8 cellular contexts compared by ENCODE assay signal in genomic region chr3:194141415-194142155, GRCh38. TPM values are rescaled to one million over a fixed set of nuclear protein-coding genes. Genes with fewer than 3 reads are reported as not detected.
DNase-seq lines count a peak whose midpoint lies in the region; ATAC-seq and TF ChIP-seq lines count a peak whose summit lies in the region.

No MANE protein-coding gene starts in this region.

- H3K36me3 Mint-ChIP-seq in activated naive CD8-positive, alpha-beta T cell treated with anti-CD3 and anti-CD28 coated beads, Interleukin-2, amount 50 U/mL, for 24 hours (ENCODE audit: low read depth): no peaks in the 10 kb centered on the region
- H3K36me3 Mint-ChIP-seq in osteocyte (ENCODE audit: unreplicated experiment): peaks cover 10% of the 10 kb centered on the region
- peaks cover 17% of the 10 kb centered on the region for H3K36me3 Mint-ChIP-seq in type B pancreatic cell

- peak overlapping the region; percentile 63 for H3K4me3 Mint-ChIP-seq in activated naive CD8-positive, alpha-beta T cell treated with anti-CD3 and anti-CD28 coated beads, Interleukin-2, amount 50 U/mL, for 24 hours
- H3K4me3 Mint-ChIP-seq in osteocyte (ENCODE audit: unreplicated experiment) (peak overlapping the region; percentile 46), type B pancreatic cell (peak overlapping the region; percentile 53)

- H3K9me3 Mint-ChIP-seq in activated naive CD8-positive, alpha-beta T cell treated with anti-CD3 and anti-CD28 coated beads, Interleukin-2, amount 50 U/mL, for 24 hours: no peaks in the 10 kb centered on the region
- H3K9me3 Mint-ChIP-seq in osteocyte (ENCODE audit: unreplicated experiment): no peaks in the 10 kb centered on the region
- H3K9me3 Mint-ChIP-seq in type B pancreatic cell: no peaks in the 10 kb centered on the region

- intact Hi-C loops in Right ventricle myocardium inferior (cut with DNase I): loop anchor here (1.0 kb wide), 2 partner anchors 130 to 174 kb away; no protein-coding TSS in a partner anchor

- no peaks in the 10 kb centered on the region for H3K9me3 ChIP-seq in SJSA1 (replicated peaks)

- peak overlapping the region; percentile 59 for H3K27ac Mint-ChIP-seq in activated naive CD8-positive, alpha-beta T cell treated with anti-CD3 and anti-CD28 coated beads, Interleukin-2, amount 50 U/mL, for 24 hours
- H3K27ac Mint-ChIP-seq in osteocyte (ENCODE audit: unreplicated experiment) (peak overlapping the region; percentile 96), type B pancreatic cell (peak overlapping the region; percentile 93)

- H3K27me3 ChIP-seq in SJSA1 (replicated peaks): no peaks in the 10 kb centered on the region

- ATAC-seq in GM21447 (IDR thresholded peaks at IDR 0.05; ENCODE audit: unreplicated experiment) (peak; percentile 35), Right ventricle myocardium inferior (peak; percentile 85)
- ATAC-seq in activated naive CD8-positive, alpha-beta T cell treated with anti-CD3 and anti-CD28 coated beads, Interleukin-2, amount 50 U/mL, for 24 hours: peak; percentile 65

- peak; percentile 66 for DNase-seq in COLO829 (ENCODE audit: low spot score)
- DNase-seq in KBM-7: peak; percentile 87
- DNase-seq in SJSA1 (ENCODE audit: low read depth in 1 of 2, low spot score in 2 of 2): peak; percentile 89 to 90
- DNase-seq in activated naive CD8-positive, alpha-beta T cell treated with anti-CD3 and anti-CD28 coated beads, Interleukin-2, amount 50 U/mL, for 24 hours: peak; percentile 74
- peak; percentile 94 for DNase-seq in Right ventricle myocardium inferior (ENCODE audit: missing footprints)
- DNase-seq in osteocyte (ENCODE audit: extremely low spot score, unreplicated experiment): peak; percentile 97
- DNase-seq in type B pancreatic cell (ENCODE audit: extremely low spot score, unreplicated experiment): peak; percentile 92

- peaks cover 39% of the 10 kb centered on the region for H3K4me1 Mint-ChIP-seq in activated naive CD8-positive, alpha-beta T cell treated with anti-CD3 and anti-CD28 coated beads, Interleukin-2, amount 50 U/mL, for 24 hours
- H3K4me1 Mint-ChIP-seq in osteocyte (ENCODE audit: unreplicated experiment) (peaks cover 43% of the 10 kb centered on the region), type B pancreatic cell (ENCODE audit: unreplicated experiment) (peaks cover 37% of the 10 kb centered on the region)

- H3K4me1 ChIP-seq in SJSA1 (replicated peaks): peaks cover 49% of the 10 kb centered on the region

- H3K36me3 ChIP-seq in SJSA1: peaks cover 24% of the 10 kb centered on the region

- in situ Hi-C loops in KBM-7 (cut with MboI; ENCODE audit: low pct_unique_long_range_greater_than_20kb, low sequenced_read_pairs): no loop called here

- H3K27ac ChIP-seq in SJSA1: peak overlapping the region; percentile 100

- peaks cover 60% of the 10 kb centered on the region for H3K27me3 Mint-ChIP-seq in activated naive CD8-positive, alpha-beta T cell treated with anti-CD3 and anti-CD28 coated beads, Interleukin-2, amount 50 U/mL, for 24 hours
- peaks cover 10% of the 10 kb centered on the region for H3K27me3 Mint-ChIP-seq in osteocyte (ENCODE audit: unreplicated experiment)
- H3K27me3 Mint-ChIP-seq in type B pancreatic cell: no peaks in the 10 kb centered on the region

- peak overlapping the region; percentile 37 for H3K4me3 ChIP-seq in SJSA1

- TF ChIP-seq CTCF in osteocyte (IDR thresholded peaks at IDR 0.05) (no peak), type B pancreatic cell (conservative IDR thresholded peaks at IDR 0.05) (no peak)

RNA-seq across cellular contexts. Expression of gene HES1, which starts 5.6 kb away (rescaled TPM):
- total RNA-seq in SJSA1 (2014; rRNA removed; shearing (Covaris generic)): 39.2 and 44.1 TPM in 2 replicates
- total RNA-seq in Right ventricle myocardium inferior: 11.4 TPM
- total RNA-seq in osteocyte: 41.0 and 51.6 TPM in 2 replicates
- 100 and 180 TPM in 2 replicates for total RNA-seq in type B pancreatic cell (ENCODE audit: low replicate concordance)

Comparison
In these comparisons a context has a peak if more than half of its experiments do, and no peak if none do; other contexts are left out.
1. Peak in every context shown above with its lines: DNase-seq, ATAC-seq, H3K4me3 ChIP-seq and H3K27ac ChIP-seq.
2. ATAC-seq: peak in every context shown above with its lines; median percentile 85 in Right ventricle myocardium inferior; 65 in activated naive CD8-positive, alpha-beta T cell treated with anti-CD3 and anti-CD28 coated beads, Interleukin-2, amount 50 U/mL, for 24 hours; 35 in GM21447.